12 cellular contexts compared by ENCODE assay signal in genomic region chr1:14850563-14850962, GRCh38.
DNase-seq lines count a peak whose midpoint lies in the region; ATAC-seq and TF ChIP-seq lines count a peak whose summit lies in the region.
"Had no signal": no experiment of that assay in that cellular context is flagged by ENCODE, and none has a peak within 500 bp of the region (broad histone marks: within the 10 kb centered on the region; RNA-seq: fewer than 3 reads in every experiment).

No MANE protein-coding gene starts in this region.

- no peak overlapping the region for H3K4me2 ChIP-seq in smooth muscle cell

- peak; percentile 30 for TF ChIP-seq CTCF in choroid plexus epithelial cell (conservative IDR thresholded peaks at IDR 0.05; ENCODE audit: low read depth, low read length)
- peak; percentile 5 for TF ChIP-seq CTCF in smooth muscle cell (IDR thresholded peaks at IDR 0.05; ENCODE audit: borderline replicate concordance, insufficient read depth, poor library complexity, severe bottlenecking)
- TF ChIP-seq CTCF in gastroesophageal sphincter (IDR thresholded peaks at IDR 0.05): no peak

- H3K36me3 ChIP-seq in smooth muscle cell (ENCODE audit: low read depth) (no peaks in the 10 kb centered on the region), gastroesophageal sphincter (no peaks in the 10 kb centered on the region)
- H3K36me3 ChIP-seq: thoracic aorta had no signal

- H3K4me1 Mint-ChIP-seq in stimulated activated memory B cell treated with anti-CD40 and anti-IgM and Interleukin-4, amounts not matched to agents 10 μg/mL and 1 μg/mL and 100 μg/mL, for 72 hours: no peaks in the 10 kb centered on the region

- no peaks in the 10 kb centered on the region for H3K9me3 Mint-ChIP-seq in stimulated activated memory B cell treated with anti-CD40 and anti-IgM and Interleukin-4, amounts not matched to agents 10 μg/mL and 1 μg/mL and 100 μg/mL, for 72 hours
- H3K9me3 Mint-ChIP-seq: T-helper 1 cell treated with Interleukin-12 subunit alpha and Interleukin-12 subunit beta and Interleukin-4 antibody, amounts not matched to agents 30 μg/mL and 1 μg/mL, for 36 hours had no signal

- no peaks in the 10 kb centered on the region for H3K27me3 Mint-ChIP-seq in stimulated activated memory B cell treated with anti-CD40 and anti-IgM and Interleukin-4, amounts not matched to agents 10 μg/mL and 1 μg/mL and 100 μg/mL, for 72 hours

- H4K20me1 ChIP-seq in smooth muscle cell (ENCODE audit: low read depth): no peaks in the 10 kb centered on the region

- no peak for ATAC-seq in gastroesophageal sphincter
- ATAC-seq in stimulated activated memory B cell treated with anti-CD40 and anti-IgM and Interleukin-4, amounts not matched to agents 10 μg/mL and 1 μg/mL and 100 μg/mL, for 72 hours: no peak
- ATAC-seq: left colon had no signal

- no peak for TF ChIP-seq POLR2A in gastroesophageal sphincter (IDR thresholded peaks at IDR 0.05)

- H3K9me3 ChIP-seq in smooth muscle cell (replicated peaks; ENCODE audit: low read depth) (no peaks in the 10 kb centered on the region), gastroesophageal sphincter (no peaks in the 10 kb centered on the region)
- H3K9me3 ChIP-seq: thoracic aorta had no signal

- no peak overlapping the region for H3K4me3 Mint-ChIP-seq in stimulated activated memory B cell treated with anti-CD40 and anti-IgM and Interleukin-4, amounts not matched to agents 10 μg/mL and 1 μg/mL and 100 μg/mL, for 72 hours
- H3K4me3 Mint-ChIP-seq: T-helper 1 cell treated with Interleukin-12 subunit alpha and Interleukin-12 subunit beta and Interleukin-4 antibody, amounts not matched to agents 30 μg/mL and 1 μg/mL, for 36 hours had no signal

- H3K27me3 ChIP-seq in smooth muscle cell (ENCODE audit: low read depth) (no peaks in the 10 kb centered on the region), gastroesophageal sphincter (peaks cover 22% of the 10 kb centered on the region)

- H3K4me3 ChIP-seq in choroid plexus epithelial cell (ENCODE audit: low read depth, low read length) (no peak overlapping the region), smooth muscle cell (no peak overlapping the region), gastroesophageal sphincter (no peak overlapping the region)
- H3K4me3 ChIP-seq: thoracic aorta had no signal

- no peak for TF ChIP-seq EP300 in gastroesophageal sphincter (IDR thresholded peaks at IDR 0.05)

- H3K27ac ChIP-seq in smooth muscle cell (ENCODE audit: low read depth): no peak overlapping the region
- H3K27ac ChIP-seq in gastroesophageal sphincter: no peak overlapping the region
- H3K27ac ChIP-seq: thoracic aorta had no signal

- WGBS in smooth muscle cell (ENCODE audit: low lambda C conversion rate): 79% methylated on average over 5 of the region's 5 CpGs
- 65% methylated on average over 3 of the region's 5 CpGs; no CpG with 5 or more reads in 1 of the 2 donors for WGBS in gastroesophageal sphincter (ENCODE audit: low coverage in 1 of 2), 2 donors

- no peak overlapping the region for H2AFZ ChIP-seq in smooth muscle cell (ENCODE audit: low read depth)

- H3K4me1 ChIP-seq in smooth muscle cell (ENCODE audit: low read depth) (no peaks in the 10 kb centered on the region), gastroesophageal sphincter (no peaks in the 10 kb centered on the region)

- no peak overlapping the region for H3K27ac Mint-ChIP-seq in stimulated activated memory B cell treated with anti-CD40 and anti-IgM and Interleukin-4, amounts not matched to agents 10 μg/mL and 1 μg/mL and 100 μg/mL, for 72 hours
- H3K27ac Mint-ChIP-seq: T-helper 1 cell treated with Interleukin-12 subunit alpha and Interleukin-12 subunit beta and Interleukin-4 antibody, amounts not matched to agents 30 μg/mL and 1 μg/mL, for 36 hours had no signal

- DNase-seq in NOMO-1 treated with DMSO at 0.1 percent for 48 hours (lab: John Stamatoyannopoulos, UW; ENCODE audit: unreplicated experiment) (peak; percentile 7), NOMO-1 (lab: John Stamatoyannopoulos, UW; ENCODE audit: unreplicated experiment in 2 of 2) (no peak), NCI-H2107 (lab: John Stamatoyannopoulos, UW) (peak; percentile 28), choroid plexus epithelial cell (ENCODE audit: low read depth) (no peak), smooth muscle cell (lab: John Stamatoyannopoulos, UW; ENCODE audit: unreplicated experiment) (no peak), hippocampal formation (lab: John Stamatoyannopoulos, UW) (no peak)
- DNase-seq: aorta, left colon had no signal

- H3K36me3 Mint-ChIP-seq in stimulated activated memory B cell treated with anti-CD40 and anti-IgM and Interleukin-4, amounts not matched to agents 10 μg/mL and 1 μg/mL and 100 μg/mL, for 72 hours: no peaks in the 10 kb centered on the region

- H3F3A ChIP-seq in smooth muscle cell (ENCODE audit: low read depth): no peaks in the 10 kb centered on the region

- H3K79me2 ChIP-seq in smooth muscle cell (ENCODE audit: low read depth): no peaks in the 10 kb centered on the region

- H3K9ac ChIP-seq in smooth muscle cell (ENCODE audit: low read depth): no peak overlapping the region

Comparison
In these comparisons a context has a peak if more than half of its experiments do, and no peak if none do; other contexts are left out.
1. DNase-seq: peak in NOMO-1 treated with DMSO at 0.1 percent for 48 hours (single experiment) and NCI-H2107 (single experiment); none in NOMO-1 (0 of 2), choroid plexus epithelial cell (single experiment), smooth muscle cell (single experiment) and hippocampal formation (0 of 2).
2. CTCF ChIP-seq: peak in choroid plexus epithelial cell (single experiment) and smooth muscle cell (single experiment); none in gastroesophageal sphincter (0 of 4).